Comparison of ENCODE assay signal across 10 cellular contexts in the genomic region with DNA sequence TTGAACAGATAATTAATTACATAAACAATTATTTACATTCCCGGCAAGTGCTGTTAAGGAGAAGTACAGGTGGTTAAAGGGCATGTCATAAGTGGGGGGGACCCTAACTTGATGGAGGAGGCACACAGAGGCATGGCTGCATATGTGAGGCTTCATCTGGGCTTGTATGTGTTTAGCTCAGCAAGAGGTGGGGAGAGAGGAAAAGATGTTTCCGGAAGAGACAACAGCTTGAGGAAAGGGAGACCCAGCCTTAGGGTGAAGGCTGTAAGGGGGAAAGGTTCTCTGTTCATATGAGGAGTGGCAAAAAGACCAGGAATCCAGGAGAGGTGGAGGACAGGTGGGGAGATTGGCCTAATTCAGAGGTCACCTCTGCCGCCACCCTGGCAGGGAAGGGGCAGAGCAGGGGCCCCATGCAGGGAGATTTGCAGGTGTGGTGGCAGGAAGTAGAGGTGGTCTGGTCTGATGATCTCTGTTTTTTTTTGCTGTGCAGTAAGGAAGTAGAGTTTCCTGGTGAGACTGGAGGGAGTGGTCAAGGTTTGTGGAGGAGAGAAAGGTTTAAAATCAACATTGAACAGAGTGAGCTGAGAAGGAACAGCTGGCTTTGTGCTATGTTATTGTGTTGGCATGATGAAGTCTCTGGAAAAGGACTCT. TPM values are rescaled to one million over a fixed set of nuclear protein-coding genes. Genes with fewer than 3 reads are reported as not detected.
DNase-seq lines count a peak whose midpoint lies in the region; ATAC-seq lines count a peak whose summit lies in the region.
"Had no signal": no experiment of that assay in that cellular context is flagged by ENCODE, and none has a peak within 500 bp of the region (broad histone marks: within the 10 kb centered on the region; RNA-seq: fewer than 3 reads in every experiment).

No MANE protein-coding gene starts in this region.

- H3K9ac ChIP-seq in BLaER1 treated with 17β-estradiol and CSF1 and Interleukin-3, amounts not matched to agents 10 nM and 100 nM, result peak overlapping the region in 4 of 11 experiments; percentile 0 to 36 (median 6); a peak in 3 of 22 replicates

- peaks cover 2% of the 10 kb centered on the region for H3K36me3 Mint-ChIP-seq in activated CD4-positive, alpha-beta memory T cell treated with anti-CD3 and anti-CD28 coated beads for 36 hours

- no peaks in the 10 kb centered on the region for H3K9me3 ChIP-seq in BLaER1 treated with 17β-estradiol and CSF1 and Interleukin-3, amounts not matched to agents 10 nM and 100 nM (replicated peaks in 1 of 11)
- H3K9me3 ChIP-seq: right lobe of liver had no signal

- H3K27ac Mint-ChIP-seq in activated CD4-positive, alpha-beta memory T cell treated with anti-CD3 and anti-CD28 coated beads for 36 hours, result peak overlapping the region; percentile 86

- H3K4me3 Mint-ChIP-seq in activated CD4-positive, alpha-beta memory T cell treated with anti-CD3 and anti-CD28 coated beads for 36 hours, result peak overlapping the region; percentile 48

- CTCF ChIA-PET in activated CD4-positive, alpha-beta memory T cell treated with anti-CD3 and anti-CD28 coated beads for 36 hours (lab: Charles Lee), result interaction anchor here (1.0 to 6.5 kb wide), 3 partner anchors 12 to 135 kb away, joined by 3 to 36 read pairs (median 5); no protein-coding TSS in a partner anchor

- peak overlapping the region; percentile 38 to 87 (median 82) for H3K4me2 ChIP-seq in BLaER1 treated with 17β-estradiol and CSF1 and Interleukin-3, amounts not matched to agents 10 nM and 100 nM

- ATAC-seq in GM19035 (IDR thresholded peaks at IDR 0.05; ENCODE audit: unreplicated experiment), result peak; percentile 88
- peak; percentile 83 for ATAC-seq in HG03045 (IDR thresholded peaks at IDR 0.05; ENCODE audit: unreplicated experiment)
- ATAC-seq: SK-N-SH treated with all-trans-retinoic acid at 6 μM for 48 hours had no signal

- no peaks in the 10 kb centered on the region for H3K27me3 ChIP-seq in BLaER1 treated with 17β-estradiol and CSF1 and Interleukin-3, amounts not matched to agents 10 nM and 100 nM
- H3K27me3 ChIP-seq: right lobe of liver had no signal

- POLR2A ChIA-PET in activated CD4-positive, alpha-beta memory T cell treated with anti-CD3 and anti-CD28 coated beads for 36 hours (lab: Charles Lee), result interaction anchor here (1.2 to 1.4 kb wide), 2 partner anchors 11 to 12 kb away, joined by 3 to 6 read pairs; no protein-coding TSS in a partner anchor

- DNase-seq in activated CD4-positive, alpha-beta memory T cell treated with anti-CD3 and anti-CD28 coated beads for 36 hours, result peak; percentile 38
- DNase-seq in SKM-1 treated with dmso at 0.1 percent for 144 hours (lab: John Stamatoyannopoulos, UW; ENCODE audit: unreplicated experiment) (no peak), mesenteric fat pad (ENCODE audit: low spot score) (no peak), D341Med (ENCODE audit: low spot score) (no peak)
- DNase-seq in activated effector memory CD4-positive, alpha-beta T cell treated with anti-CD3 and anti-CD28 coated beads, Interleukin-2, amount 50 U/mL, for 16 hours, result no peak
- DNase-seq: right lobe of liver had no signal

- intact Hi-C loops in activated CD4-positive, alpha-beta memory T cell treated with anti-CD3 and anti-CD28 coated beads for 36 hours (cut with micrococcal nuclease), result loop anchor here (1.0 kb wide), 2 partner anchors 12 to 18 kb away; no protein-coding TSS in a partner anchor

- peaks cover 33 to 65% (median 48%) of the 10 kb centered on the region in 10 experiments for H3K4me1 ChIP-seq in BLaER1 treated with 17β-estradiol and CSF1 and Interleukin-3, amounts not matched to agents 10 nM and 100 nM
- H3K4me1 ChIP-seq: right lobe of liver had no signal

- no peak overlapping the region for H3K4me3 ChIP-seq in BLaER1 treated with 17β-estradiol and CSF1 and Interleukin-3, amounts not matched to agents 10 nM and 100 nM
- H3K4me3 ChIP-seq: right lobe of liver had no signal

- peaks cover 82% of the 10 kb centered on the region for H3K4me1 Mint-ChIP-seq in activated CD4-positive, alpha-beta memory T cell treated with anti-CD3 and anti-CD28 coated beads for 36 hours (ENCODE audit: low read depth)

- peaks cover 0 to 23% (median 0%) of the 10 kb centered on the region in 11 experiments; a peak in 6 of 22 replicates for H3K36me3 ChIP-seq in BLaER1 treated with 17β-estradiol and CSF1 and Interleukin-3, amounts not matched to agents 10 nM and 100 nM
- H3K36me3 ChIP-seq: right lobe of liver had no signal

- no peaks in the 10 kb centered on the region for H3K9me3 Mint-ChIP-seq in activated CD4-positive, alpha-beta memory T cell treated with anti-CD3 and anti-CD28 coated beads for 36 hours

- H3K27me3 Mint-ChIP-seq in activated CD4-positive, alpha-beta memory T cell treated with anti-CD3 and anti-CD28 coated beads for 36 hours, result no peaks in the 10 kb centered on the region

- H4K20me1 ChIP-seq in BLaER1 treated with 17β-estradiol and CSF1 and Interleukin-3, amounts not matched to agents 10 nM and 100 nM, result peaks cover under 1 to 86% (median 21%) of the 10 kb centered on the region in 11 experiments; a peak in 15 of 22 replicates

- peak overlapping the region in 3 of 11 experiments; percentile 16 to 32 (median 25); a peak in 3 of 22 replicates for H3K27ac ChIP-seq in BLaER1 treated with 17β-estradiol and CSF1 and Interleukin-3, amounts not matched to agents 10 nM and 100 nM
- H3K27ac ChIP-seq: right lobe of liver had no signal

RNA-seq across cellular contexts. Expression of a gene that starts 9.0 kb away (rescaled TPM):
- total RNA-seq in activated CD4-positive, alpha-beta memory T cell treated with anti-CD3 and anti-CD28 coated beads for 36 hours, result 10 to 100 TPM; 42.5 to 44.6 TPM
- total RNA-seq in mesenteric fat pad, result 13.1 TPM
